Comparison of ENCODE assay signal across 18 cellular contexts in genomic region chr20:2108498-2108897, GRCh38. TPM values are rescaled to one million over a fixed set of nuclear protein-coding genes. Genes with fewer than 3 reads are reported as not detected.
DNase-seq lines count a peak whose midpoint lies in the region; ATAC-seq and TF ChIP-seq lines count a peak whose summit lies in the region.
"Had no signal": no experiment of that assay in that cellular context is flagged by ENCODE, and none has a peak within 500 bp of the region (broad histone marks: within the 10 kb centered on the region; RNA-seq: fewer than 3 reads in every experiment).

No MANE protein-coding gene starts in this region.

- H3K4me3 ChIP-seq in Caco-2 (ENCODE audit: low read depth, low read length) (no peak overlapping the region), PC-3 (ENCODE audit: low read length) (no peak overlapping the region), esophagus muscularis mucosa (no peak overlapping the region), skeletal muscle tissue (ENCODE audit: low read length in 3 of 3) (no peak overlapping the region), brain microvascular endothelial cell (ENCODE audit: low read depth, low read length) (no peak overlapping the region), upper lobe of left lung (no peak overlapping the region)
- H3K4me3 ChIP-seq: ascending aorta, colonic mucosa, right lobe of liver had no signal

- TF ChIP-seq EP300 in esophagus muscularis mucosa (IDR thresholded peaks at IDR 0.05) (no peak), upper lobe of left lung (IDR thresholded peaks at IDR 0.05) (no peak)

- H3K9me3 ChIP-seq in Caco-2 (no peaks in the 10 kb centered on the region), PC-3 (ENCODE audit: low read length) (no peaks in the 10 kb centered on the region), esophagus muscularis mucosa (no peaks in the 10 kb centered on the region), skeletal muscle tissue (ENCODE audit: control insufficient read depth in 3 of 3, low read length in 3 of 3) (no peaks in the 10 kb centered on the region), upper lobe of left lung (no peaks in the 10 kb centered on the region)
- H3K9me3 ChIP-seq: ascending aorta, BE2C, colonic mucosa, right lobe of liver had no signal

- peaks cover 52% of the 10 kb centered on the region for H4K20me1 ChIP-seq in PC-3 (ENCODE audit: low read length)

- TF ChIP-seq POLR2A in esophagus muscularis mucosa (IDR thresholded peaks at IDR 0.05; ENCODE audit: low read depth) (no peak), upper lobe of left lung (IDR thresholded peaks at IDR 0.05) (no peak)

- no peak overlapping the region for H3K9ac ChIP-seq in PC-3 (ENCODE audit: low read length)
- H3K9ac ChIP-seq in skeletal muscle tissue (ENCODE audit: low read depth in 1 of 3, low read length in 3 of 3) = peak overlapping the region in 1 of 3 donors; percentile 20

- H3K36me3 ChIP-seq in Caco-2 (ENCODE audit: control insufficient read depth, insufficient read depth, low read length) = peaks cover 2% of the 10 kb centered on the region; the same call in 1 of the 2 replicates
- H3K36me3 ChIP-seq in PC-3 (ENCODE audit: low read depth, low read length) = peaks cover 37% of the 10 kb centered on the region
- peaks cover 0 to 12% (median 4%) of the 10 kb centered on the region in 4 donors for H3K36me3 ChIP-seq in esophagus muscularis mucosa
- peaks cover 0 to 3% (median 2%) of the 10 kb centered on the region in 3 donors for H3K36me3 ChIP-seq in skeletal muscle tissue (ENCODE audit: control insufficient read depth in 3 of 3, insufficient read depth in 3 of 3, low read length in 3 of 3)
- no peaks in the 10 kb centered on the region for H3K36me3 ChIP-seq in brain microvascular endothelial cell (replicated peaks)
- H3K36me3 ChIP-seq in upper lobe of left lung = peaks cover 0 to 3% (median 0%) of the 10 kb centered on the region in 4 donors
- H3K36me3 ChIP-seq: BE2C, colonic mucosa had no signal

- no peaks in the 10 kb centered on the region for H3F3A ChIP-seq in PC-3 (ENCODE audit: low read length, unreplicated experiment)

- H3K27ac ChIP-seq in PC-3 (ENCODE audit: low read length) = no peak overlapping the region
- H3K27ac ChIP-seq in esophagus muscularis mucosa (replicated peaks in 1 of 4) = peak overlapping the region; percentile 66 to 80 (median 66)
- H3K27ac ChIP-seq in skeletal muscle tissue (ENCODE audit: low read depth, low read length) = peak overlapping the region; percentile 67
- H3K27ac ChIP-seq in brain microvascular endothelial cell = no peak overlapping the region
- H3K27ac ChIP-seq in upper lobe of left lung = no peak overlapping the region
- H3K27ac ChIP-seq: colonic mucosa, right lobe of liver had no signal

- H3K4me2 ChIP-seq in PC-3 (ENCODE audit: low read length) = peak overlapping the region; percentile 38

- intact Hi-C loops in Caco-2 (cut with micrococcal nuclease; ENCODE audit: unreplicated experiment) (no loop called here), PC-3 (cut with micrococcal nuclease) (loop anchor here (5.0 to 10.0 kb wide), 4 partner anchors 44 to 346 kb away; no protein-coding TSS in a partner anchor), esophagus muscularis mucosa (cut with DNase I) (no loop called here)

- no peak for ATAC-seq in PC-3
- no peak for ATAC-seq in upper lobe of left lung (ENCODE audit: low FRiP score in 2 of 2)

- BruUV-seq in Caco-2 (replicated peaks; lab: Mats Ljungman, UMichigan) (no TSS peak), PC-3 (replicated peaks; lab: Mats Ljungman, UMichigan) (no TSS peak)

- H3K27me3 ChIP-seq in Caco-2 (replicated peaks; ENCODE audit: control insufficient read depth, insufficient read depth, low read length) = no peaks in the 10 kb centered on the region
- H3K27me3 ChIP-seq in PC-3 (ENCODE audit: low read length) = no peaks in the 10 kb centered on the region
- H3K27me3 ChIP-seq in esophagus muscularis mucosa = no peaks in the 10 kb centered on the region
- no peaks in the 10 kb centered on the region for H3K27me3 ChIP-seq in skeletal muscle tissue (ENCODE audit: control insufficient read depth in 3 of 3, insufficient read depth in 3 of 3, low read length in 3 of 3)
- no peaks in the 10 kb centered on the region for H3K27me3 ChIP-seq in brain microvascular endothelial cell (replicated peaks)
- H3K27me3 ChIP-seq in upper lobe of left lung = no peaks in the 10 kb centered on the region
- H3K27me3 ChIP-seq: ascending aorta, BE2C, colonic mucosa, right lobe of liver had no signal

- 93% methylated on average over 3 of the region's 3 CpGs for WGBS in esophagus muscularis mucosa
- whole genome bisulfite sequencing in upper lobe of left lung, 2 donors = 91 to 92% methylated on average over 3 of the region's 3 CpGs

- no peak overlapping the region for H3K4me3 Mint-ChIP-seq in Caco-2 (ENCODE audit: unreplicated experiment)

- DNase-seq in Caco-2 (no peak), PC-3 (no peak), esophagus muscularis mucosa (ENCODE audit: extremely low spot score) (no peak), brain microvascular endothelial cell (no peak), upper lobe of left lung (no peak), DMS 273 treated with DMSO at 0.1 percent for 48 hours (lab: John Stamatoyannopoulos, UW) (no peak)
- DNase-seq: activated CD4-positive, alpha-beta T cell treated with anti-CD3 and anti-CD28 coated beads, Interleukin-2, amount 50 U/mL, for 1 hour; activated naive CD4-positive, alpha-beta T cell; BE2C; colonic mucosa; DMS153; left colon; NCI-H1436 treated with DMSO at 0.1 percent for 48 hours; nucleus accumbens; right lobe of liver; stimulated activated CD4-positive, alpha-beta T cell treated with anti-CD3 and anti-CD28 coated beads, Interleukin-1b, Interleukin-23, amount 100 ng/mL, for 48 hours had no signal

- peaks cover 39% of the 10 kb centered on the region for H3K36me3 Mint-ChIP-seq in Caco-2 (ENCODE audit: insufficient read depth, unreplicated experiment)

- peaks cover 21% of the 10 kb centered on the region for H3K4me1 Mint-ChIP-seq in Caco-2 (ENCODE audit: low read depth, unreplicated experiment)

- H3K4me1 ChIP-seq in Caco-2 (peaks cover 9% of the 10 kb centered on the region; the same call in 1 of the 2 replicates), PC-3 (ENCODE audit: insufficient read depth, low read length) (peaks cover 39% of the 10 kb centered on the region), esophagus muscularis mucosa (peaks cover 95 to 100% (median 99%) of the 10 kb centered on the region in 4 donors), skeletal muscle tissue (ENCODE audit: control insufficient read depth in 3 of 3, insufficient read depth in 3 of 3, low read length in 3 of 3) (peaks cover 54 to 81% (median 68%) of the 10 kb centered on the region in 3 donors), upper lobe of left lung (peaks cover 54 to 68% (median 61%) of the 10 kb centered on the region in 4 donors)
- H3K4me1 ChIP-seq: BE2C had no signal

- no peaks in the 10 kb centered on the region for H3K9me2 ChIP-seq in PC-3 (replicated peaks; ENCODE audit: low read length)

- peak overlapping the region; percentile 57 for H3K27ac Mint-ChIP-seq in Caco-2 (ENCODE audit: unreplicated experiment)

- H3K9me3 Mint-ChIP-seq in Caco-2 (ENCODE audit: unreplicated experiment) = no peaks in the 10 kb centered on the region

- no peak for TF ChIP-seq CTCF in Caco-2 (IDR thresholded peaks at IDR 0.05; ENCODE audit: insufficient read depth in 1 of 2, low read depth in 1 of 2, low read length in 1 of 2, severe bottlenecking in 1 of 2, unreplicated experiment in 1 of 2)
- no peak for TF ChIP-seq CTCF in PC-3 (conservative IDR thresholded peaks at IDR 0.05; ENCODE audit: low read depth, low read length)
- TF ChIP-seq CTCF in esophagus muscularis mucosa (IDR thresholded peaks at IDR 0.05) = no peak
- TF ChIP-seq CTCF in brain microvascular endothelial cell (IDR thresholded peaks at IDR 0.05; ENCODE audit: low read depth, low read length, missing control alignments) = no peak
- no peak for TF ChIP-seq CTCF in upper lobe of left lung (IDR thresholded peaks at IDR 0.05)

- CTCF ChIA-PET in Caco-2 (lab: Charles Lee) (interaction anchor here (0.7 to 2.1 kb wide), 2 partner anchors 15 to 64 kb away, joined by 4 to 7 read pairs; no protein-coding TSS in a partner anchor), PC-3 (lab: Charles Lee) (no interaction called here)

- POLR2A ChIA-PET in Caco-2 (lab: Charles Lee) (interaction anchor here (1.1 kb wide), 1 partner anchor 16 kb away, joined by 3 read pairs; no protein-coding TSS in a partner anchor), PC-3 (lab: Charles Lee; ENCODE audit: unreplicated experiment) (no interaction called here)

- peaks cover 94% of the 10 kb centered on the region for H3K79me2 ChIP-seq in PC-3 (ENCODE audit: low read length)

- no peaks in the 10 kb centered on the region for H3K27me3 Mint-ChIP-seq in Caco-2 (ENCODE audit: insufficient read depth, unreplicated experiment)

- in situ Hi-C loops in brain microvascular endothelial cell (cut with HindIII; ENCODE audit: low pct_ligation_motif_present, low sequenced_read_pairs) = no loop called here

- H2AFZ ChIP-seq in PC-3 (ENCODE audit: low read length) = no peak overlapping the region

RNA-seq across cellular contexts. Expression of gene STK35, which starts 6.9 kb away (rescaled TPM):
- total RNA-seq in Caco-2 (2022) (40.1 and 40.2 TPM in 2 replicates), PC-3 (2014; rRNA removed) (38.4 and 54.3 TPM in 2 replicates), esophagus muscularis mucosa (10 to 100 TPM; 19.2 to 24.1 (median 22.8) TPM), skeletal muscle tissue (7.8 TPM), upper lobe of left lung (10 to 100 TPM; 14.4 to 36.0 (median 22.5) TPM)

Comparison
In these comparisons a context has a peak if more than half of its experiments do, and no peak if none do; other contexts are left out.
1. H3K27ac ChIP-seq: peak in esophagus muscularis mucosa (4 of 4) and skeletal muscle tissue (single experiment); none in PC-3 (single experiment), brain microvascular endothelial cell (single experiment) and upper lobe of left lung (0 of 4).